ENCODE assay signal across 23 cellular contexts in the genomic region with DNA sequence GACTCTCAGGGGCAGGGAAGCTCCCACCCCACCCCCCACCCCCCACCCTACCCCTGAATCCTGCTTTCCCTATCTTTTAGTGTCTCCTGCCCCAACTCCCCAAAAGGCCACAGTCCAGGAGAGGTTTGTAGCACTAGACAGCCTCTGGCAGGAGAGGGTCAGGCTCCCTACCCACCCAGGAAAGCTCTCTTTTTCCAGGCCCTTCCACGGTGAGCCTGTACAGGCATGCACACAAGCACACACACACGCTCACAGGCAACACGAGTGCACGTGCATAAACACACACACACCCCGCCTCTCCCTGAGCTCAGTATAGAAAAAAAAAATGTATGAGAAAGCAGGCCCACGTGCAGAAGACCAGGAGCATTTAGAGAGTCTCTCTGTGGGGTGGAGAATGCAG.
A peak's percentile ranks its signal among the peaks of the same experiment; 100 is the strongest.
DNase-seq lines count a peak whose midpoint lies in the region; ATAC-seq, FAIRE-seq and TF ChIP-seq lines count a peak whose summit lies in the region.
"Had no signal": no experiment of that assay in that cellular context is flagged by ENCODE, and none has a peak within 500 bp of the region (broad histone marks: within the 10 kb centered on the region; RNA-seq: fewer than 3 reads in every experiment).

No MANE protein-coding gene starts in this region.

- CTCF ChIA-PET in PC-3 (lab: Charles Lee), result no interaction called here

- TF ChIP-seq CTCF in right atrium auricular region (IDR thresholded peaks at IDR 0.05) (no peak), keratinocyte (optimal IDR thresholded peaks at IDR 0.05 in 1 of 3, IDR thresholded peaks at IDR 0.05 in 1 of 3, conservative IDR thresholded peaks at IDR 0.05 in 1 of 3; ENCODE audit: extremely low read depth in 1 of 3, insufficient read depth in 2 of 3, low read length in 3 of 3) (no peak), neural progenitor cell (IDR thresholded peaks at IDR 0.05) (no peak), vagina (IDR thresholded peaks at IDR 0.05) (no peak), PC-3 (conservative IDR thresholded peaks at IDR 0.05; ENCODE audit: low read depth, low read length) (no peak)

- no peaks in the 10 kb centered on the region for H3K9me1 ChIP-seq in keratinocyte (ENCODE audit: control insufficient read depth, extremely low read depth, insufficient read depth, low read length)

- TF ChIP-seq POLR2A in vagina (IDR thresholded peaks at IDR 0.05), result no peak

- H3K9ac ChIP-seq in keratinocyte (ENCODE audit: control insufficient read depth, extremely low read depth, insufficient read depth, low read length) (peak overlapping the region; percentile 42), neural progenitor cell (no peak overlapping the region), PC-3 (ENCODE audit: low read length) (no peak overlapping the region)

- no peak overlapping the region for H3K4me2 ChIP-seq in keratinocyte (ENCODE audit: control insufficient read depth, extremely low read depth, insufficient read depth, low read depth, low read length)
- no peak overlapping the region for H3K4me2 ChIP-seq in neural progenitor cell
- H3K4me2 ChIP-seq in PC-3 (ENCODE audit: low read length), result no peak overlapping the region

- H3K4me3 ChIP-seq in right atrium auricular region (no peak overlapping the region), keratinocyte (ENCODE audit: control insufficient read depth in 2 of 3, extremely low read depth in 1 of 3, insufficient read depth in 2 of 3, low read depth in 1 of 3, low read length in 3 of 3) (no peak overlapping the region), neural progenitor cell (no peak overlapping the region), vagina (no peak overlapping the region), PC-3 (ENCODE audit: low read length) (no peak overlapping the region)
- H3K4me3 ChIP-seq: MG63, Peyer's patch had no signal

- intact Hi-C loops in left cardiac atrium (cut with DNase I), result no loop called here
- intact Hi-C loops in vagina (cut with DNase I), result no loop called here
- intact Hi-C loops in PC-3 (cut with micrococcal nuclease), result no loop called here

- no peaks in the 10 kb centered on the region for H3K27me3 ChIP-seq in right atrium auricular region
- no peaks in the 10 kb centered on the region for H3K27me3 ChIP-seq in keratinocyte (ENCODE audit: control insufficient read depth, extremely low read depth, insufficient read depth, low read length)
- no peaks in the 10 kb centered on the region for H3K27me3 ChIP-seq in neural progenitor cell
- H3K27me3 ChIP-seq in vagina, result no peaks in the 10 kb centered on the region
- peaks cover 46% of the 10 kb centered on the region for H3K27me3 ChIP-seq in PC-3 (ENCODE audit: low read length)
- H3K27me3 ChIP-seq: MG63, Peyer's patch had no signal

- POLR2A ChIA-PET in PC-3 (lab: Charles Lee; ENCODE audit: unreplicated experiment), result no interaction called here

- FAIRE-seq in keratinocyte (lab: Jason Lieb, UNC), result peak; percentile 29

- H3K27me3 Mint-ChIP-seq in neural progenitor cell (ENCODE audit: insufficient read depth, low read depth), result peaks cover 16% of the 10 kb centered on the region

- H3K9me2 ChIP-seq in PC-3 (replicated peaks; ENCODE audit: low read length), result no peaks in the 10 kb centered on the region

- no peak overlapping the region for H3K4me3 Mint-ChIP-seq in neural progenitor cell
- H3K4me3 Mint-ChIP-seq: CD8-positive, alpha-beta memory T cell had no signal

- H3K4me1 ChIP-seq in right atrium auricular region (no peaks in the 10 kb centered on the region), keratinocyte (ENCODE audit: control insufficient read depth, extremely low read depth, insufficient read depth, low read length) (peaks cover 38% of the 10 kb centered on the region), neural progenitor cell (peaks cover 2% of the 10 kb centered on the region), vagina (no peaks in the 10 kb centered on the region), PC-3 (ENCODE audit: insufficient read depth, low read length) (no peaks in the 10 kb centered on the region)
- H3K4me1 ChIP-seq: Peyer's patch had no signal

- no peak for ATAC-seq in left cardiac atrium
- no peak for ATAC-seq in PC-3
- no peak for ATAC-seq in GM18861 (IDR thresholded peaks at IDR 0.05; ENCODE audit: unreplicated experiment)

- H3K9me3 ChIP-seq in right atrium auricular region (no peaks in the 10 kb centered on the region), keratinocyte (ENCODE audit: control insufficient read depth, low read depth, low read length) (no peaks in the 10 kb centered on the region), neural progenitor cell (ENCODE audit: low read depth) (no peaks in the 10 kb centered on the region), vagina (no peaks in the 10 kb centered on the region), PC-3 (ENCODE audit: low read length) (no peaks in the 10 kb centered on the region)
- H3K9me3 ChIP-seq: MG63, Peyer's patch had no signal

- dilution Hi-C loops in keratinocyte (cut with MboI; ENCODE audit: extremely low pct_ligation_motif_present, low sequenced_read_pairs), result no loop called here

- peak overlapping the region; percentile 53 for H2AFZ ChIP-seq in keratinocyte (ENCODE audit: control insufficient read depth, low read length)
- H2AFZ ChIP-seq in neural progenitor cell (replicated peaks), result no peak overlapping the region
- no peak overlapping the region for H2AFZ ChIP-seq in PC-3 (ENCODE audit: low read length)

- DNase-seq in right atrium auricular region (ENCODE audit: low spot score) (peak; percentile 40), left cardiac atrium (no peak), keratinocyte (ENCODE audit: low read depth, low spot score) (peak; percentile 44), neural progenitor cell (ENCODE audit: low spot score) (no peak), vagina (ENCODE audit: extremely low spot score in 2 of 2) (peak; percentile 29 to 81), PC-3 (no peak), cerebellar cortex (ENCODE audit: low spot score) (no peak)
- DNase-seq: ACHN; C1 segment of cervical spinal cord; Calu3; CD8-positive, alpha-beta memory T cell; DMS153; GDM1; HCEC 1CT; MG63; NCI-H1048; NCI-H1436 treated with DMSO at 0.1 percent for 48 hours; NCI-H1930; NCI-H510A; NCI-H748 treated with DMSO at 0.1 percent for 48 hours had no signal

- H3F3A ChIP-seq in neural progenitor cell (ENCODE audit: low read depth) (no peaks in the 10 kb centered on the region), PC-3 (ENCODE audit: low read length, unreplicated experiment) (no peaks in the 10 kb centered on the region)

- H3K27ac ChIP-seq in right atrium auricular region, result no peak overlapping the region
- no peak overlapping the region for H3K27ac ChIP-seq in keratinocyte (ENCODE audit: control insufficient read depth, insufficient read depth, low read length)
- no peak overlapping the region for H3K27ac ChIP-seq in neural progenitor cell
- H3K27ac ChIP-seq in vagina, result no peak overlapping the region
- H3K27ac ChIP-seq in PC-3 (ENCODE audit: low read length), result no peak overlapping the region
- H3K27ac ChIP-seq: 22Rv1, Peyer's patch had no signal

- no peaks in the 10 kb centered on the region for H3K36me3 Mint-ChIP-seq in neural progenitor cell
- H3K36me3 Mint-ChIP-seq: CD8-positive, alpha-beta memory T cell had no signal

- no peaks in the 10 kb centered on the region for H3K36me3 ChIP-seq in right atrium auricular region
- H3K36me3 ChIP-seq in keratinocyte (ENCODE audit: control insufficient read depth in 2 of 2, extremely low read depth in 1 of 2, insufficient read depth in 2 of 2, low read length in 2 of 2), result no peaks in the 10 kb centered on the region
- H3K36me3 ChIP-seq in neural progenitor cell, result no peaks in the 10 kb centered on the region
- H3K36me3 ChIP-seq in vagina, result no peaks in the 10 kb centered on the region
- no peaks in the 10 kb centered on the region for H3K36me3 ChIP-seq in PC-3 (ENCODE audit: low read depth, low read length)
- H3K36me3 ChIP-seq: MG63, Peyer's patch had no signal

- peaks cover 52% of the 10 kb centered on the region for H3K4me1 Mint-ChIP-seq in neural progenitor cell
- H3K4me1 Mint-ChIP-seq: CD8-positive, alpha-beta memory T cell had no signal

- no TSS peak for BruUV-seq in PC-3 (replicated peaks; lab: Mats Ljungman, UMichigan)

- H3K9me3 Mint-ChIP-seq in neural progenitor cell, result no peaks in the 10 kb centered on the region
- H3K9me3 Mint-ChIP-seq: CD8-positive, alpha-beta memory T cell had no signal

- H3K27ac Mint-ChIP-seq in neural progenitor cell, result peak overlapping the region; percentile 74
- H3K27ac Mint-ChIP-seq: CD8-positive, alpha-beta memory T cell had no signal

- H4K20me1 ChIP-seq in keratinocyte (ENCODE audit: control insufficient read depth, extremely low read depth, insufficient read depth, low read length) (no peaks in the 10 kb centered on the region), neural progenitor cell (ENCODE audit: low read depth) (no peaks in the 10 kb centered on the region), PC-3 (ENCODE audit: low read length) (no peaks in the 10 kb centered on the region)

- H3K79me2 ChIP-seq in keratinocyte (ENCODE audit: control insufficient read depth, insufficient read depth, low read length) (no peaks in the 10 kb centered on the region), neural progenitor cell (ENCODE audit: low read depth) (no peaks in the 10 kb centered on the region), PC-3 (ENCODE audit: low read length) (no peaks in the 10 kb centered on the region)

Comparison
In these comparisons a context has a peak if more than half of its experiments do, and no peak if none do; other contexts are left out.
1. DNase-seq: peak in right atrium auricular region (single experiment), keratinocyte (single experiment) and vagina (2 of 2); none in left cardiac atrium (single experiment), neural progenitor cell (single experiment), PC-3 (single experiment) and cerebellar cortex (single experiment).